In genomic region chr11:2368178-2368850, GRCh38 we compare ENCODE assay signal across 22 cellular contexts. TPM values are rescaled to one million over a fixed set of nuclear protein-coding genes. Genes with fewer than 3 reads are reported as not detected.
DNase-seq lines count a peak whose midpoint lies in the region; ATAC-seq and TF ChIP-seq lines count a peak whose summit lies in the region.
"Had no signal": no experiment of that assay in that cellular context is flagged by ENCODE, and none has a peak within 500 bp of the region (broad histone marks: within the 10 kb centered on the region; RNA-seq: fewer than 3 reads in every experiment).

No MANE protein-coding gene starts in this region.

- H3K27me3 ChIP-seq in left ventricle myocardium inferior (ENCODE audit: low read depth): no peaks in the 10 kb centered on the region
- no peaks in the 10 kb centered on the region for H3K27me3 ChIP-seq in neuronal stem cell (ENCODE audit: control insufficient read depth in 3 of 3, insufficient read depth in 3 of 3, low read depth in 1 of 3, low read length in 3 of 3)

- ATAC-seq in sciatic nerve: no peak
- ATAC-seq: GM23338 had no signal

- no peaks in the 10 kb centered on the region for H3K79me1 ChIP-seq in neuronal stem cell (ENCODE audit: low read depth, low read length)

- H3K4ac ChIP-seq in neuronal stem cell (ENCODE audit: low read length): peak overlapping the region; percentile 14

- TF ChIP-seq CTCF in left ventricle myocardium inferior (IDR thresholded peaks at IDR 0.05; ENCODE audit: borderline replicate concordance): no peak
- TF ChIP-seq CTCF in coronary artery (IDR thresholded peaks at IDR 0.05): no peak
- no peak for TF ChIP-seq CTCF in lower leg skin (IDR thresholded peaks at IDR 0.05)

- peak overlapping the region; percentile 49 for H3K14ac ChIP-seq in neuronal stem cell (ENCODE audit: low read length)

- H3K23ac ChIP-seq in neuronal stem cell (ENCODE audit: low read depth, low read length, poor library complexity): peak overlapping the region; percentile 34

- H3K9me3 ChIP-seq in left ventricle myocardium inferior (replicated peaks) (no peaks in the 10 kb centered on the region), neuronal stem cell (replicated peaks in 1 of 2; ENCODE audit: control insufficient read depth in 2 of 2, insufficient read depth in 1 of 2, low read depth in 1 of 2, low read length in 2 of 2) (no peaks in the 10 kb centered on the region)

- DNase-seq in left ventricle myocardium inferior: no peak
- DNase-seq in cardiac septum (ENCODE audit: low spot score): no peak
- no peak for DNase-seq in coronary artery (ENCODE audit: low spot score)
- no peak for DNase-seq in neuronal stem cell (ENCODE audit: low spot score)
- DNase-seq in sciatic nerve (ENCODE audit: low spot score): no peak
- DNase-seq in SW480 (ENCODE audit: low spot score): no peak
- no peak for DNase-seq in lower leg skin (ENCODE audit: low spot score in 2 of 2)
- DNase-seq: C1 segment of cervical spinal cord; CD4-positive, alpha-beta memory T cell; COR-L47; DMS53; HCEC 1CT; Karpas-422; NCI-H1092; NCI-H1417 treated with DMSO at 0.1 percent for 48 hours; NCI-H1694 treated with DMSO at 0.1 percent for 48 hours; NCI-H2081; NCI-H2227 treated with DMSO at 0.1 percent for 48 hours; NCI-H526 treated with DMSO at 0.1 percent for 48 hours; PC-9; SHP77 treated with DMSO at 0.1 percent for 48 hours had no signal

- H4K8ac ChIP-seq in neuronal stem cell (ENCODE audit: low read depth, low read length): no peak overlapping the region

- TF ChIP-seq POLR2A in lower leg skin (IDR thresholded peaks at IDR 0.05): no peak

- no peak overlapping the region for H2AFZ ChIP-seq in neuronal stem cell (ENCODE audit: low read length)
- H2AFZ ChIP-seq: GM23338, PC-9 had no signal

- no peak overlapping the region for H2BK120ac ChIP-seq in neuronal stem cell (ENCODE audit: low read depth, low read length)

- peak overlapping the region; percentile 36 for H3K18ac ChIP-seq in neuronal stem cell (ENCODE audit: low read length)

- no peak overlapping the region for H3K4me2 ChIP-seq in neuronal stem cell (ENCODE audit: insufficient read depth, low read length, poor library complexity, severe bottlenecking)
- H3K4me2 ChIP-seq: GM23338, PC-9 had no signal

- no peak overlapping the region for H4K91ac ChIP-seq in neuronal stem cell (ENCODE audit: low read depth, low read length, poor library complexity)

- WGBS in neuronal stem cell (ENCODE audit: extremely low coverage in 2 of 2, insufficient read length in 2 of 2, insufficient replicate concordance in 1 of 2), 2 donors: no CpG with 5 or more reads among the region's 7 CpGs
- 90 to 94% methylated on average over 7 of the region's 7 CpGs for WGBS in lower leg skin, 2 donors

- H3K4me3 ChIP-seq in left ventricle myocardium inferior (no peak overlapping the region), coronary artery (no peak overlapping the region), neuronal stem cell (ENCODE audit: low read length in 2 of 2) (no peak overlapping the region), lower leg skin (ENCODE audit: low read depth, poor library complexity, severe bottlenecking) (no peak overlapping the region)
- H3K4me3 ChIP-seq: GM23338, PC-9 had no signal

- H3K9ac ChIP-seq in neuronal stem cell (ENCODE audit: low read depth, low read length, poor library complexity): no peak overlapping the region

- H2AK5ac ChIP-seq in neuronal stem cell (ENCODE audit: low read depth, low read length): peak overlapping the region; percentile 86

- H2BK15ac ChIP-seq in neuronal stem cell (ENCODE audit: low read length): peak overlapping the region; percentile 76

- peaks cover 34% of the 10 kb centered on the region for H3K4me1 ChIP-seq in left ventricle myocardium inferior
- no peaks in the 10 kb centered on the region for H3K4me1 ChIP-seq in neuronal stem cell (ENCODE audit: control insufficient read depth in 2 of 2, insufficient read depth in 1 of 2, low read depth in 1 of 2, low read length in 2 of 2)

- no peaks in the 10 kb centered on the region for H3K36me3 ChIP-seq in left ventricle myocardium inferior
- no peaks in the 10 kb centered on the region for H3K36me3 ChIP-seq in neuronal stem cell (replicated peaks in 1 of 2; ENCODE audit: control insufficient read depth in 2 of 2, insufficient read depth in 2 of 2, low read length in 2 of 2)

- H2BK12ac ChIP-seq in neuronal stem cell (ENCODE audit: low read length): no peak overlapping the region

- no peak overlapping the region for H2BK5ac ChIP-seq in neuronal stem cell (ENCODE audit: low read length)

- intact Hi-C loops in left ventricle myocardium inferior (cut with micrococcal nuclease): no loop called here
- intact Hi-C loops in cardiac septum (cut with DNase I): loop anchor here (5.0 kb wide), 1 partner anchor 41 kb away; no protein-coding TSS in a partner anchor
- intact Hi-C loops in sciatic nerve (cut with DNase I): no loop called here
- intact Hi-C loops in lower leg skin (cut with DNase I; ENCODE audit: low total_unique reads): no loop called here

- H3K27ac ChIP-seq in left ventricle myocardium inferior (replicated peaks) (peak overlapping the region; percentile 66), coronary artery (peak overlapping the region; percentile 19 to 27), neuronal stem cell (replicated peaks; ENCODE audit: low read length) (no peak overlapping the region)
- H3K27ac ChIP-seq: PC-9 had no signal

RNA-seq across cellular contexts. Expression of gene CD81, which starts 8.8 kb away (rescaled TPM):
- 412 TPM for total RNA-seq in left ventricle myocardium inferior
- 663 TPM for total RNA-seq in cardiac septum
- polyA plus RNA-seq in neuronal stem cell (2013, experiment 1 of 2): 200 TPM
- polyA plus RNA-seq in neuronal stem cell (2013, experiment 2 of 2): 195 TPM
- total RNA-seq in sciatic nerve: 618 TPM
- total RNA-seq in lower leg skin: 100 to 1,000 TPM; 189 to 337 (median 250) TPM

RNA-seq across cellular contexts. Expression of gene TSSC4, which starts 32.2 kb away (rescaled TPM):
- total RNA-seq in left ventricle myocardium inferior (31.7 TPM), cardiac septum (36.2 TPM), sciatic nerve (41.0 TPM), lower leg skin (10 to 100 TPM; 45.6 to 58.7 (median 55.8) TPM)
- 50.8 TPM for polyA plus RNA-seq in neuronal stem cell (2013, experiment 1 of 2)
- polyA plus RNA-seq in neuronal stem cell (2013, experiment 2 of 2): 54.1 TPM
